In genomic region chr17:46865100-46865499, GRCh38 we compare ENCODE assay signal across 15 cellular contexts. TPM values are rescaled to one million over a fixed set of nuclear protein-coding genes. Genes with fewer than 3 reads are reported as not detected.
DNase-seq lines count a peak whose midpoint lies in the region; ATAC-seq and TF ChIP-seq lines count a peak whose summit lies in the region.
"Had no signal": no experiment of that assay in that cellular context is flagged by ENCODE, and none has a peak within 500 bp of the region (broad histone marks: within the 10 kb centered on the region; RNA-seq: fewer than 3 reads in every experiment).

No MANE protein-coding gene starts in this region.

- no peak overlapping the region for H4K8ac ChIP-seq in H9 (replicated peaks; ENCODE audit: insufficient read length, low read depth, low read length)

- TF ChIP-seq EP300 in SK-N-SH (IDR thresholded peaks at IDR 0.05; ENCODE audit: borderline replicate concordance in 1 of 2, low read depth in 1 of 2, low read length in 1 of 2) (no peak), ovary (IDR thresholded peaks at IDR 0.05) (no peak)

- H3K36me3 Mint-ChIP-seq in H9 (ENCODE audit: insufficient read depth in 1 of 3, low read depth in 3 of 3), result no peaks in the 10 kb centered on the region

- TF ChIP-seq CTCF in H9 (conservative IDR thresholded peaks at IDR 0.05), result no peak
- no peak for TF ChIP-seq CTCF in SK-N-SH (IDR thresholded peaks at IDR 0.05)
- TF ChIP-seq CTCF in hepatocyte (IDR thresholded peaks at IDR 0.05; ENCODE audit: poor library complexity), result no peak
- TF ChIP-seq CTCF in ovary (IDR thresholded peaks at IDR 0.05), result no peak
- no peak for TF ChIP-seq CTCF in upper lobe of right lung (IDR thresholded peaks at IDR 0.05)

- H3K27ac ChIP-seq in H9 (ENCODE audit: insufficient read length, low read depth, low read length), result no peak overlapping the region
- H3K27ac ChIP-seq in SK-N-SH (ENCODE audit: low read depth in 2 of 2, low read length in 1 of 2), result no peak overlapping the region
- H3K27ac ChIP-seq in hepatocyte, result no peak overlapping the region
- no peak overlapping the region for H3K27ac ChIP-seq in ovary
- no peak overlapping the region for H3K27ac ChIP-seq in upper lobe of right lung
- H3K27ac ChIP-seq: adrenal gland, esophagus squamous epithelium, tibial artery had no signal

- POLR2A ChIA-PET in SK-N-SH (lab: Yijun Ruan, JAX), result no interaction called here

- H3K18ac ChIP-seq in H9 (ENCODE audit: insufficient read length, low read depth, low read length), result no peak overlapping the region

- H3K79me1 ChIP-seq in H9 (ENCODE audit: insufficient read depth, low read depth, low read length, poor library complexity, severe bottlenecking), result no peaks in the 10 kb centered on the region

- H2BK15ac ChIP-seq in H9 (ENCODE audit: low read depth, low read length), result no peak overlapping the region

- H3K4ac ChIP-seq in H9 (ENCODE audit: low read depth, low read length), result no peak overlapping the region

- no peaks in the 10 kb centered on the region for H3K9me3 Mint-ChIP-seq in H9
- H3K9me3 Mint-ChIP-seq: activated B cell treated with CpG ODN at 0.5 μM for 24 hours had no signal

- H3K9ac ChIP-seq in H9 (ENCODE audit: extremely low read depth, insufficient read length, low read length) (no peak overlapping the region), SK-N-SH (no peak overlapping the region)

- no peaks in the 10 kb centered on the region for H3K9me2 ChIP-seq in SK-N-SH
- H3K9me2 ChIP-seq in hepatocyte (replicated peaks; ENCODE audit: insufficient read depth), result no peaks in the 10 kb centered on the region

- no peak overlapping the region for H3K23ac ChIP-seq in H9 (ENCODE audit: insufficient read length, low read depth, low read length)

- H3K27ac Mint-ChIP-seq in H9, result no peak overlapping the region
- H3K27ac Mint-ChIP-seq: activated B cell treated with CpG ODN at 0.5 μM for 24 hours had no signal

- H2AK5ac ChIP-seq in H9 (ENCODE audit: insufficient read length, low read length), result no peak overlapping the region

- DNase-seq in AG08395 (ENCODE audit: low spot score) (peak; percentile 34), H9 (peak; percentile 77), SK-N-SH (peak; percentile 51), islet precursor cell (peak; percentile 95), hepatocyte (ENCODE audit: low spot score) (no peak), ovary (no peak), NCI-H187 treated with DMSO at 0.1 percent for 48 hours (lab: John Stamatoyannopoulos, UW) (no peak), upper lobe of right lung (no peak)
- DNase-seq: activated B cell treated with CpG ODN at 0.5 μM for 24 hours, activated T-cell treated with anti-CD3 and anti-CD28 coated beads for 4 hours, adrenal gland, C1 segment of cervical spinal cord, esophagus squamous epithelium, nucleus accumbens, tibial artery had no signal

- H3K79me2 ChIP-seq in H9 (ENCODE audit: insufficient read depth, low read length) (no peaks in the 10 kb centered on the region), SK-N-SH (ENCODE audit: insufficient read depth) (no peaks in the 10 kb centered on the region), hepatocyte (no peaks in the 10 kb centered on the region)

- no peak overlapping the region for H4K91ac ChIP-seq in H9 (ENCODE audit: insufficient read length, low read depth, low read length)

- no peaks in the 10 kb centered on the region for H3F3A ChIP-seq in SK-N-SH (replicated peaks; ENCODE audit: insufficient read depth)

- H2AFZ ChIP-seq in H9 (ENCODE audit: low read length), result no peak overlapping the region
- H2AFZ ChIP-seq in SK-N-SH (ENCODE audit: low read depth), result no peak overlapping the region
- H2AFZ ChIP-seq in hepatocyte, result no peak overlapping the region

- WGBS in H9 (ENCODE audit: extremely low coverage, insufficient read length, low lambda C conversion rate), result no CpG with 5 or more reads among the region's 8 CpGs
- WGBS in SK-N-SH (ENCODE audit: low lambda C conversion rate), result 41% methylated on average over 8 of the region's 8 CpGs
- 55% methylated on average over 8 of the region's 8 CpGs for WGBS in hepatocyte (ENCODE audit: low lambda C conversion rate, missing lambda C conversion rate)
- WGBS in ovary, 3 donors, result 25 to 32% (median 31%) methylated on average over 8 of the region's 8 CpGs

- no peak overlapping the region for H2BK12ac ChIP-seq in H9 (ENCODE audit: insufficient read length, low read depth, low read length)

- H3K14ac ChIP-seq in H9 (ENCODE audit: insufficient read depth, low read length), result no peak overlapping the region; the same call in 1 of the 2 replicates

- H3K9me3 ChIP-seq in H9 (ENCODE audit: control insufficient read depth, low read depth, low read length), result no peaks in the 10 kb centered on the region
- no peaks in the 10 kb centered on the region for H3K9me3 ChIP-seq in SK-N-SH
- H3K9me3 ChIP-seq in hepatocyte (ENCODE audit: low read depth), result no peaks in the 10 kb centered on the region
- H3K9me3 ChIP-seq in ovary, result no peaks in the 10 kb centered on the region
- H3K9me3 ChIP-seq in upper lobe of right lung, result no peaks in the 10 kb centered on the region
- H3K9me3 ChIP-seq: adrenal gland, esophagus squamous epithelium, tibial artery had no signal

- no peak overlapping the region for H2BK20ac ChIP-seq in H9 (ENCODE audit: low read depth, low read length, poor library complexity, severe bottlenecking)

- H2BK5ac ChIP-seq in H9 (ENCODE audit: insufficient read length, low read length), result no peak overlapping the region

- H3K4me3 ChIP-seq in SK-N-SH (ENCODE audit: low read depth in 2 of 2, low read length in 1 of 2), result no peak overlapping the region
- H3K4me3 ChIP-seq in hepatocyte, result no peak overlapping the region
- no peak overlapping the region for H3K4me3 ChIP-seq in ovary
- H3K4me3 ChIP-seq in upper lobe of right lung, result no peak overlapping the region
- H3K4me3 ChIP-seq: adrenal gland, esophagus squamous epithelium, tibial artery had no signal

- TF ChIP-seq POLR2A in ovary (IDR thresholded peaks at IDR 0.05), result no peak

- no peak for TF ChIP-seq RAD21 in SK-N-SH (IDR thresholded peaks at IDR 0.05; ENCODE audit: low read length)

- no peak overlapping the region for H3K56ac ChIP-seq in H9 (ENCODE audit: insufficient read length, low read depth, low read length)

- no peak overlapping the region for H3K4me3 Mint-ChIP-seq in H9
- H3K4me3 Mint-ChIP-seq: activated B cell treated with CpG ODN at 0.5 μM for 24 hours had no signal

- H3K36me3 ChIP-seq in SK-N-SH (replicated peaks in 1 of 2; ENCODE audit: control insufficient read depth in 1 of 2, insufficient read depth in 2 of 2, low read length in 1 of 2) (no peaks in the 10 kb centered on the region), hepatocyte (replicated peaks; ENCODE audit: insufficient read depth, low read depth) (no peaks in the 10 kb centered on the region), ovary (no peaks in the 10 kb centered on the region), upper lobe of right lung (no peaks in the 10 kb centered on the region)
- H3K36me3 ChIP-seq: adrenal gland, esophagus squamous epithelium, tibial artery had no signal

- H3K27me3 ChIP-seq in H9 (ENCODE audit: insufficient read depth, low read length) (no peaks in the 10 kb centered on the region), SK-N-SH (ENCODE audit: insufficient read depth) (0 out of 2 replicates have a peak, but pooled peaks cover 2% of the 10 kb centered on the region), hepatocyte (no peaks in the 10 kb centered on the region), ovary (no peaks in the 10 kb centered on the region), upper lobe of right lung (no peaks in the 10 kb centered on the region)

- peaks cover 13% of the 10 kb centered on the region for H3K27me3 Mint-ChIP-seq in H9 (ENCODE audit: low read depth)

- no peak for ATAC-seq in upper lobe of right lung

- no peak overlapping the region for H3K4me2 ChIP-seq in H9 (ENCODE audit: insufficient read depth, insufficient read length, low read length)
- H3K4me2 ChIP-seq in SK-N-SH, result no peak overlapping the region
- H3K4me2 ChIP-seq in hepatocyte, result no peak overlapping the region

- H3K4me1 Mint-ChIP-seq in H9, result peaks cover 14 to 17% of the 10 kb centered on the region in 2 experiments
- H3K4me1 Mint-ChIP-seq: activated B cell treated with CpG ODN at 0.5 μM for 24 hours had no signal

- H3T11ph ChIP-seq in H9 (ENCODE audit: low read length), result no peak overlapping the region

- no peaks in the 10 kb centered on the region for H3K23me2 ChIP-seq in H9 (ENCODE audit: insufficient read length, low read depth, low read length, poor library complexity, severe bottlenecking)

- H3K4me1 ChIP-seq in H9 (ENCODE audit: insufficient read depth, low read length), result peaks cover 2% of the 10 kb centered on the region; the same call in 1 of the 2 replicates
- peaks cover 0 to 5% of the 10 kb centered on the region in 2 experiments; a peak in 1 of 4 replicates for H3K4me1 ChIP-seq in SK-N-SH (ENCODE audit: control insufficient read depth in 1 of 2, insufficient read depth in 2 of 2, low read depth in 1 of 2, low read length in 1 of 2)
- no peaks in the 10 kb centered on the region for H3K4me1 ChIP-seq in hepatocyte (ENCODE audit: insufficient read depth)
- H3K4me1 ChIP-seq in ovary (ENCODE audit: insufficient read depth), result no peaks in the 10 kb centered on the region
- no peaks in the 10 kb centered on the region for H3K4me1 ChIP-seq in upper lobe of right lung
- H3K4me1 ChIP-seq: adrenal gland, esophagus squamous epithelium, tibial artery had no signal

- H4K20me1 ChIP-seq in H9 (ENCODE audit: control insufficient read depth, insufficient read depth, insufficient read length) (no peaks in the 10 kb centered on the region), SK-N-SH (ENCODE audit: insufficient read depth) (no peaks in the 10 kb centered on the region), hepatocyte (ENCODE audit: insufficient read depth, poor library complexity, severe bottlenecking) (no peaks in the 10 kb centered on the region)

- H2BK120ac ChIP-seq in H9 (ENCODE audit: low read depth, low read length, poor library complexity, severe bottlenecking), result no peak overlapping the region

- intact Hi-C loops in ovary (cut with DNase I) (no loop called here), upper lobe of right lung (cut with DNase I) (no loop called here)

- CTCF ChIA-PET in SK-N-SH (lab: Yijun Ruan, JAX), result interaction anchor here (0.8 to 4.6 kb wide), 5 partner anchors 11 to 136 kb away, joined by 3 to 21 read pairs (median 3); no protein-coding TSS in a partner anchor

- no peak overlapping the region for H4K5ac ChIP-seq in H9 (ENCODE audit: insufficient read length, low read depth, low read length)

RNA-seq across cellular contexts. Expression of gene WNT9B, which starts 13.7 kb away (rescaled TPM):
- total RNA-seq in H9 (2021), result 0.70 and 0.77 TPM in 2 replicates
- not detected in 2 replicates for polyA plus RNA-seq in SK-N-SH (2012; rRNA removed)
- not detected in 2 replicates for polyA plus RNA-seq in SK-N-SH (2012; cell fraction: cytosol; rRNA removed)
- polyA plus RNA-seq in SK-N-SH (2012; cell fraction: nucleus; rRNA removed), result not detected in 2 replicates
- total RNA-seq in hepatocyte, result 2.6 and 3.0 TPM in 2 replicates
- 0.33 and 2.4 TPM in 2 replicates for polyA plus RNA-seq in hepatocyte
- total RNA-seq in ovary, result under 1 TPM in 1 of 7 donors, not detected in 6; 0.50 TPM
- polyA plus RNA-seq in ovary, result under 1 TPM; 0.08 to 0.10 TPM
- 2.0 TPM for total RNA-seq in upper lobe of right lung
- total RNA-seq: activated B cell treated with CpG ODN at 0.5 μM for 24 hours had no signal

RNA-seq across cellular contexts. Expression of gene WNT3, which starts 46.6 kb away (rescaled TPM):
- total RNA-seq in H9 (2021) (22.4 and 22.7 TPM in 2 replicates), hepatocyte (5.3 and 6.1 TPM in 2 replicates), ovary (under 1 TPM in 6 of 7 donors, not detected in 1; 0.23 to 0.87 (median 0.54) TPM), upper lobe of right lung (3.3 TPM)
- polyA plus RNA-seq in SK-N-SH (2012; rRNA removed) (5.3 and 7.6 TPM in 2 replicates), hepatocyte (5.3 and 7.3 TPM in 2 replicates), ovary (1 to 10 TPM in 1 of 2 donors, under 1 TPM in 1; 0.52 to 1.7 TPM)
- 3.7 and 4.9 TPM in 2 replicates for polyA plus RNA-seq in SK-N-SH (2012; cell fraction: cytosol; rRNA removed)
- polyA plus RNA-seq in SK-N-SH (2012; cell fraction: nucleus; rRNA removed), result 13.4 and 18.7 TPM in 2 replicates

RNA-seq across cellular contexts. Expression of gene GOSR2, which starts 57.9 kb away (rescaled TPM):
- 48.9 and 53.5 TPM in 2 replicates for total RNA-seq in H9 (2021)
- 74.2 and 105 TPM in 2 replicates for polyA plus RNA-seq in SK-N-SH (2012; rRNA removed)
- polyA plus RNA-seq in SK-N-SH (2012; cell fraction: cytosol; rRNA removed), result 76.2 and 84.0 TPM in 2 replicates
- polyA plus RNA-seq in SK-N-SH (2012; cell fraction: nucleus; rRNA removed), result 112 and 147 TPM in 2 replicates
- 42.3 and 47.7 TPM in 2 replicates for total RNA-seq in hepatocyte
- polyA plus RNA-seq in hepatocyte, result 58.0 and 62.8 TPM in 2 replicates
- total RNA-seq in ovary, result 10 to 100 TPM; 29.9 to 79.3 (median 59.9) TPM
- 10 to 100 TPM; 24.2 to 53.1 TPM for polyA plus RNA-seq in ovary
- total RNA-seq in upper lobe of right lung, result 66.5 TPM

Comparison
In these comparisons a context has a peak if more than half of its experiments do, and no peak if none do; other contexts are left out.
1. DNase-seq: peak in AG08395 (single experiment), H9 (single experiment), SK-N-SH (single experiment) and islet precursor cell (single experiment); none in hepatocyte (single experiment), ovary (0 of 5), NCI-H187 treated with DMSO at 0.1 percent for 48 hours (single experiment) and upper lobe of right lung (single experiment).